Comparison of ENCODE assay signal across 8 cellular contexts in genomic region chr6:116279232-116280160, GRCh38. TPM values are rescaled to one million over a fixed set of nuclear protein-coding genes. Genes with fewer than 3 reads are reported as not detected.
DNase-seq lines count a peak whose midpoint lies in the region; ATAC-seq and TF ChIP-seq lines count a peak whose summit lies in the region.

Gene TSPYL1, minus strand, starts transcription at chr6:116279930. Its CDS starts 100 bp downstream, at chr6:116279830.

- H4K20me1 ChIP-seq in DND-41 (ENCODE audit: insufficient read depth, low read length), result peaks cover 28% of the 10 kb centered on the region
- peaks cover 39% of the 10 kb centered on the region for H4K20me1 ChIP-seq in Karpas-422 (ENCODE audit: insufficient read depth, low read depth, low read length)

- DNase-seq in DND-41 (peak; percentile 94), Karpas-422 (peak; percentile 99), RKO (ENCODE audit: low spot score) (peak; percentile 97), activated T-helper 1 cell treated with Interleukin-2 at 50 U/mL for 16 hours (ENCODE audit: low read depth) (peak; percentile 89), esophagus squamous epithelium (lab: John Stamatoyannopoulos, UW) (peak; percentile 82), myocyte (ENCODE audit: low read depth) (peak; percentile 99)
- DNase-seq in stimulated activated CD8-positive, alpha-beta memory T cell treated with anti-CD3 and anti-CD28 coated beads, Interleukin-7, amount 100 ng/mL, for 48 hours (ENCODE audit: extremely low read depth in 1 of 2, low read depth in 1 of 2), result peak; percentile 78 to 91

- intact Hi-C loops in esophagus squamous epithelium (cut with DNase I), result loop anchor here (10.0 kb wide), 1 partner anchor 255 kb away; no protein-coding TSS in a partner anchor

- peak in 3 of 4 donors; percentile 98 to 99 (median 98) for TF ChIP-seq POLR2A in esophagus squamous epithelium (IDR thresholded peaks at IDR 0.05)

- H3K27me3 ChIP-seq in DND-41 (ENCODE audit: insufficient read depth, low read length, poor library complexity) (no peaks in the 10 kb centered on the region), Karpas-422 (ENCODE audit: low read length) (no peaks in the 10 kb centered on the region), esophagus squamous epithelium (no peaks in the 10 kb centered on the region)

- H3K9me2 ChIP-seq in Karpas-422 (replicated peaks; ENCODE audit: insufficient read depth, low read length), result no peaks in the 10 kb centered on the region

- H3K9me3 ChIP-seq in DND-41 (ENCODE audit: insufficient read depth, low read length, severe bottlenecking) (no peaks in the 10 kb centered on the region), Karpas-422 (ENCODE audit: low read length) (no peaks in the 10 kb centered on the region), esophagus squamous epithelium (no peaks in the 10 kb centered on the region)

- peaks cover 43% of the 10 kb centered on the region for H3K36me3 ChIP-seq in DND-41 (ENCODE audit: insufficient read depth, low read length)
- H3K36me3 ChIP-seq in Karpas-422 (ENCODE audit: insufficient read depth, low read length), result peaks cover 26% of the 10 kb centered on the region; the same call in 1 of the 2 replicates
- peaks cover 0 to 9% (median 0%) of the 10 kb centered on the region in 3 donors for H3K36me3 ChIP-seq in esophagus squamous epithelium

- H3K27ac ChIP-seq in DND-41 (ENCODE audit: low read length) (peak within 1 kb of the TSS; percentile 92), Karpas-422 (ENCODE audit: low read length) (peak within 1 kb of the TSS; percentile 80), esophagus squamous epithelium (peak within 1 kb of the TSS; percentile 97 to 99 (median 98))

- H3K4me2 ChIP-seq in DND-41 (ENCODE audit: insufficient read depth, low read length) (peak within 1 kb of the TSS; percentile 98), Karpas-422 (ENCODE audit: low read depth, low read length, poor library complexity, severe bottlenecking) (peak within 1 kb of the TSS; percentile 98)

- ATAC-seq in DND-41 (ENCODE audit: insufficient read depth, low read depth) (peak; percentile 93), GM21825 (IDR thresholded peaks at IDR 0.05; ENCODE audit: unreplicated experiment) (peak; percentile 95)

- TF ChIP-seq CTCF in DND-41 (IDR thresholded peaks at IDR 0.05; ENCODE audit: borderline replicate concordance, extremely low read depth, low read length, poor library complexity, severe bottlenecking) (peak; percentile 48), esophagus squamous epithelium (IDR thresholded peaks at IDR 0.05) (peak in 1 of 6 experiments; percentile 9)

- H3K4me3 ChIP-seq in DND-41 (ENCODE audit: low read depth in 1 of 2, low read length in 2 of 2) (peak within 1 kb of the TSS; percentile 60 to 95), Karpas-422 (ENCODE audit: low read length) (peak within 1 kb of the TSS; percentile 90), esophagus squamous epithelium (peak within 1 kb of the TSS; percentile 72 to 86 (median 82))

- H3K9ac ChIP-seq in DND-41 (ENCODE audit: low read depth, low read length), result peak within 1 kb of the TSS; percentile 93
- H3K9ac ChIP-seq in Karpas-422 (ENCODE audit: low read length), result peak within 1 kb of the TSS; percentile 83

- H3K79me2 ChIP-seq in DND-41 (ENCODE audit: insufficient read depth, low read length) (peaks cover 62% of the 10 kb centered on the region), Karpas-422 (ENCODE audit: low read length) (peaks cover 59% of the 10 kb centered on the region)

- H3K4me1 ChIP-seq in DND-41 (ENCODE audit: insufficient read depth, low read length) (peaks cover 59% of the 10 kb centered on the region), Karpas-422 (ENCODE audit: low read length) (peaks cover 75% of the 10 kb centered on the region), esophagus squamous epithelium (peaks cover 19 to 56% (median 28%) of the 10 kb centered on the region in 3 donors)

- peak within 1 kb of the TSS; percentile 90 for H2AFZ ChIP-seq in DND-41 (ENCODE audit: low read depth, low read length)
- H2AFZ ChIP-seq in Karpas-422 (ENCODE audit: low read length), result peak within 1 kb of the TSS; percentile 96

- WGBS in esophagus squamous epithelium, 2 donors, result 0% methylated on average over 26 to 49 of the region's 71 CpGs

RNA-seq across cellular contexts. Expression of gene TSPYL1, which starts in this region (rescaled TPM):
- 38.8 and 46.0 TPM in 2 replicates for total RNA-seq in Karpas-422 (2014; rRNA removed; shearing (Covaris generic); ENCODE audit: low replicate concordance)
- total RNA-seq in esophagus squamous epithelium (10 to 100 TPM; 55.5 to 78.3 (median 58.1) TPM), myocyte (67.1 and 90.6 TPM in 2 replicates)
- polyA plus RNA-seq in myocyte (2012), result 59.2 TPM

Comparison
In these comparisons a context has a peak if more than half of its experiments do, and no peak if none do; other contexts are left out.
1. Peak in every context shown above with its lines: DNase-seq, ATAC-seq, H3K4me3 ChIP-seq and H3K27ac ChIP-seq.